ENCODE assay signal across 20 cellular contexts in genomic region chr12:121820056-121820455, GRCh38. TPM values are rescaled to one million over a fixed set of nuclear protein-coding genes. Genes with fewer than 3 reads are reported as not detected.
DNase-seq lines count a peak whose midpoint lies in the region; FAIRE-seq and TF ChIP-seq lines count a peak whose summit lies in the region.
"Had no signal": no experiment of that assay in that cellular context is flagged by ENCODE, and none has a peak within 500 bp of the region (broad histone marks: within the 10 kb centered on the region; RNA-seq: fewer than 3 reads in every experiment).

No MANE protein-coding gene starts in this region.

- H4K20me1 ChIP-seq in BLaER1, result peaks cover 84% of the 10 kb centered on the region
- no peaks in the 10 kb centered on the region for H4K20me1 ChIP-seq in H9 (ENCODE audit: control insufficient read depth, insufficient read depth, insufficient read length)
- H4K20me1 ChIP-seq in osteoblast (ENCODE audit: insufficient read depth, low read length), result peaks cover 22% of the 10 kb centered on the region

- H3K36me3 ChIP-seq in BLaER1 (peaks cover 97% of the 10 kb centered on the region), bronchial epithelial cell (ENCODE audit: control insufficient read depth, insufficient read depth, low read length) (peaks cover 29% of the 10 kb centered on the region), osteoblast (ENCODE audit: insufficient read depth, low read length) (peaks cover 85% of the 10 kb centered on the region)

- H3K4me1 Mint-ChIP-seq in H9, result no peaks in the 10 kb centered on the region
- H3K4me1 Mint-ChIP-seq: GM23338 had no signal

- no peak for TF ChIP-seq CTCF in H9 (conservative IDR thresholded peaks at IDR 0.05)
- no peak for TF ChIP-seq CTCF in bronchial epithelial cell (IDR thresholded peaks at IDR 0.05; ENCODE audit: insufficient read depth, low read length, severe bottlenecking)
- TF ChIP-seq CTCF in osteoblast (IDR thresholded peaks at IDR 0.05; ENCODE audit: extremely low read depth, low read depth, low read length), result no peak

- H3K79me2 ChIP-seq in H9 (ENCODE audit: insufficient read depth, low read length) (no peaks in the 10 kb centered on the region), osteoblast (ENCODE audit: insufficient read depth, low read length) (peaks cover 39% of the 10 kb centered on the region)

- no peak overlapping the region for H3K27ac Mint-ChIP-seq in H9
- H3K27ac Mint-ChIP-seq: CD4-positive, CD25-positive, alpha-beta regulatory T cell; CD8-positive, alpha-beta T cell; GM23338 had no signal

- peaks cover 20 to 73% (median 52%) of the 10 kb centered on the region in 3 experiments for H3K36me3 Mint-ChIP-seq in H9 (ENCODE audit: insufficient read depth in 1 of 3, low read depth in 3 of 3)

- no peak overlapping the region for H3K4me3 ChIP-seq in BLaER1
- no peak overlapping the region for H3K4me3 ChIP-seq in bronchial epithelial cell (ENCODE audit: low read depth, low read length)
- H3K4me3 ChIP-seq in osteoblast (ENCODE audit: insufficient read depth, low read length), result no peak overlapping the region
- H3K4me3 ChIP-seq: A549, GM23338, HAP-1 had no signal

- H3K14ac ChIP-seq in H9 (ENCODE audit: insufficient read depth, low read length), result no peak overlapping the region

- H2AFZ ChIP-seq in H9 (ENCODE audit: low read length) (no peak overlapping the region), osteoblast (ENCODE audit: low read length) (no peak overlapping the region)
- H2AFZ ChIP-seq: GM23338 had no signal

- H3K27me3 ChIP-seq in BLaER1, result no peaks in the 10 kb centered on the region
- no peaks in the 10 kb centered on the region for H3K27me3 ChIP-seq in H9 (ENCODE audit: insufficient read depth, low read length)
- H3K27me3 ChIP-seq in bronchial epithelial cell (ENCODE audit: control insufficient read depth, insufficient read depth, low read length), result no peaks in the 10 kb centered on the region
- no peaks in the 10 kb centered on the region for H3K27me3 ChIP-seq in osteoblast (ENCODE audit: insufficient read depth, low read length)

- H3K4me3 Mint-ChIP-seq in H9, result no peak overlapping the region
- H3K4me3 Mint-ChIP-seq: CD4-positive, CD25-positive, alpha-beta regulatory T cell; CD8-positive, alpha-beta T cell; GM23338 had no signal

- no peak overlapping the region for H3K56ac ChIP-seq in H9 (ENCODE audit: insufficient read length, low read depth, low read length)

- no peak overlapping the region for H2BK120ac ChIP-seq in H9 (ENCODE audit: low read depth, low read length, poor library complexity, severe bottlenecking)

- peak; percentile 23 for FAIRE-seq in bronchial epithelial cell (lab: Jason Lieb, UNC)
- FAIRE-seq: A549, G401.6, GM19239 had no signal

- H3T11ph ChIP-seq in H9 (ENCODE audit: low read length), result no peak overlapping the region

- no peak overlapping the region for H2AK5ac ChIP-seq in H9 (ENCODE audit: insufficient read length, low read length)

- H3K18ac ChIP-seq in H9 (ENCODE audit: insufficient read length, low read depth, low read length), result no peak overlapping the region

- H3K27me3 Mint-ChIP-seq in H9 (ENCODE audit: low read depth), result no peaks in the 10 kb centered on the region
- H3K27me3 Mint-ChIP-seq: CD4-positive, CD25-positive, alpha-beta regulatory T cell had no signal

- H3K4me1 ChIP-seq in BLaER1 (peaks cover 28% of the 10 kb centered on the region), H9 (ENCODE audit: insufficient read depth, low read length) (no peaks in the 10 kb centered on the region), osteoblast (ENCODE audit: insufficient read depth, low read length) (no peaks in the 10 kb centered on the region)
- H3K4me1 ChIP-seq: A549, Caco-2, HAP-1 had no signal

- no peak overlapping the region for H4K91ac ChIP-seq in H9 (ENCODE audit: insufficient read length, low read depth, low read length)

- H3K9me3 Mint-ChIP-seq in H9, result no peaks in the 10 kb centered on the region
- H3K9me3 Mint-ChIP-seq: CD8-positive, alpha-beta T cell; GM23338 had no signal

- H3K23ac ChIP-seq in H9 (ENCODE audit: insufficient read length, low read depth, low read length), result no peak overlapping the region

- H2BK5ac ChIP-seq in H9 (ENCODE audit: insufficient read length, low read length), result no peak overlapping the region

- DNase-seq in H9 (peak; percentile 27), bronchial epithelial cell (ENCODE audit: low read depth) (no peak), osteoblast (ENCODE audit: insufficient read length, low spot score, missing footprints) (peak; percentile 67), AML-193 (lab: John Stamatoyannopoulos, UW) (no peak), ureter (ENCODE audit: low spot score) (no peak)
- no peak for DNase-seq in stimulated activated CD4-positive, alpha-beta T cell treated with anti-CD3 and anti-CD28 coated beads, Interleukin-2, amount 100 ng/mL, for 48 hours
- DNase-seq: ACHN; Caco-2; CD4-positive, CD25-positive, alpha-beta regulatory T cell; DMS153; DND-41 had no signal

- no peak overlapping the region for H4K5ac ChIP-seq in H9 (ENCODE audit: insufficient read length, low read depth, low read length)

- no peaks in the 10 kb centered on the region for H3K9me3 ChIP-seq in BLaER1
- no peaks in the 10 kb centered on the region for H3K9me3 ChIP-seq in H9 (ENCODE audit: control insufficient read depth, low read depth, low read length)
- no peaks in the 10 kb centered on the region for H3K9me3 ChIP-seq in osteoblast (ENCODE audit: low read depth, low read length)
- H3K9me3 ChIP-seq: A549, Caco-2, HAP-1 had no signal

- no peaks in the 10 kb centered on the region for H3K79me1 ChIP-seq in H9 (ENCODE audit: insufficient read depth, low read depth, low read length, poor library complexity, severe bottlenecking)

- no peak overlapping the region for H4K8ac ChIP-seq in H9 (replicated peaks; ENCODE audit: insufficient read length, low read depth, low read length)

- no peak overlapping the region for H2BK15ac ChIP-seq in H9 (ENCODE audit: low read depth, low read length)

- no peak overlapping the region for H2BK20ac ChIP-seq in H9 (ENCODE audit: low read depth, low read length, poor library complexity, severe bottlenecking)

- H3K4me2 ChIP-seq in BLaER1 (no peak overlapping the region; the same call in 1 of the 2 replicates), H9 (ENCODE audit: insufficient read depth, insufficient read length, low read length) (no peak overlapping the region), osteoblast (ENCODE audit: insufficient read depth, low read length) (no peak overlapping the region)
- H3K4me2 ChIP-seq: A549, GM23338 had no signal

- H3K23me2 ChIP-seq in H9 (ENCODE audit: insufficient read length, low read depth, low read length, poor library complexity, severe bottlenecking), result no peaks in the 10 kb centered on the region

- H3K27ac ChIP-seq in BLaER1, result peak overlapping the region; percentile 59; the same call in 1 of the 2 replicates
- H3K27ac ChIP-seq in H9 (ENCODE audit: insufficient read length, low read depth, low read length), result no peak overlapping the region
- no peak overlapping the region for H3K27ac ChIP-seq in osteoblast (ENCODE audit: low read depth, low read length)
- H3K27ac ChIP-seq: A549, C4-2B had no signal

- H2BK12ac ChIP-seq in H9 (ENCODE audit: insufficient read length, low read depth, low read length), result no peak overlapping the region

- H3K4ac ChIP-seq in H9 (ENCODE audit: low read depth, low read length), result no peak overlapping the region

- no CpG with 5 or more reads among the region's 7 CpGs for whole genome bisulfite sequencing in H9 (ENCODE audit: extremely low coverage, insufficient read length, low lambda C conversion rate)

- H3K9ac ChIP-seq in BLaER1 (no peak overlapping the region), H9 (ENCODE audit: extremely low read depth, insufficient read length, low read length) (no peak overlapping the region)

RNA-seq across cellular contexts. Expression of gene SETD1B, which starts 16.2 kb away (rescaled TPM):
- total RNA-seq in H9 (2021), result 38.2 and 40.4 TPM in 2 replicates
- total RNA-seq in bronchial epithelial cell, result 1.8 and 2.2 TPM in 2 replicates
- total RNA-seq in osteoblast, result 5.0 and 5.8 TPM in 2 replicates
- total RNA-seq in ureter, result 39.8 TPM

RNA-seq across cellular contexts. Expression of gene RHOF, which starts 26.6 kb away (rescaled TPM):
- total RNA-seq in H9 (2021) (29.1 and 29.3 TPM in 2 replicates), bronchial epithelial cell (15.5 and 27.7 TPM in 2 replicates), osteoblast (6.2 and 8.3 TPM in 2 replicates), ureter (20.5 TPM)

RNA-seq across cellular contexts. Expression of gene HPD, which starts 38.6 kb away (rescaled TPM):
- 0.22 TPM in 1 of 2 replicates, not detected in the other for total RNA-seq in H9 (2021)
- total RNA-seq in bronchial epithelial cell, result 0.79 TPM in 1 of 2 replicates, not detected in the other
- total RNA-seq in osteoblast, result under 0.01 TPM in 1 of 2 replicates, not detected in the other
- total RNA-seq in ureter, result 3.1 TPM
- total RNA-seq: CD4-positive, CD25-positive, alpha-beta regulatory T cell; CD8-positive, alpha-beta T cell; GM23338; H4 had no signal

Comparison
In these comparisons a context has a peak if more than half of its experiments do, and no peak if none do; other contexts are left out.
1. DNase-seq: peak in H9 (single experiment) and osteoblast (single experiment); none in bronchial epithelial cell (single experiment), stimulated activated CD4-positive, alpha-beta T cell treated with anti-CD3 and anti-CD28 coated beads, Interleukin-2, amount 100 ng/mL, for 48 hours (0 of 2), AML-193 (0 of 2) and ureter (single experiment).